Comparison of ENCODE assay signal across 25 cellular contexts in genomic region chr20:38573381-38573780, GRCh38. TPM values are rescaled to one million over a fixed set of nuclear protein-coding genes. Genes with fewer than 3 reads are reported as not detected.
"Had no signal": no experiment of that assay in that cellular context is flagged by ENCODE, and none has a peak within 500 bp of the region (broad histone marks: within the 10 kb centered on the region; RNA-seq: fewer than 3 reads in every experiment).

No MANE protein-coding gene starts in this region.

- H3K9me3 ChIP-seq: body of pancreas, esophagus squamous epithelium, heart right ventricle, pancreas, stomach, thoracic aorta had no signal

- H3K27ac ChIP-seq: body of pancreas, esophagus squamous epithelium, heart right ventricle, pancreas, stomach, thoracic aorta had no signal

- ATAC-seq: activated naive CD4-positive, alpha-beta T cell treated with anti-CD3 and anti-CD28 coated beads, Interleukin-2, amount 50 U/mL, for 72 hours; activated T-cell treated with anti-CD3 and anti-CD28 coated beads, Interleukin-2, amount 50 U/mL, for 4 hours; body of pancreas; naive thymus-derived CD4-positive, alpha-beta T cell; pancreas; WTC11 had no signal

- H3K27me3 ChIP-seq: body of pancreas, esophagus squamous epithelium, heart right ventricle, pancreas, stomach had no signal

- H3K4me2 ChIP-seq: smooth muscle cell had no signal

- H3K4me3 ChIP-seq: body of pancreas, esophagus squamous epithelium, heart right ventricle, lung, pancreas, smooth muscle cell, stomach, thoracic aorta had no signal

- H3K4me1 ChIP-seq: body of pancreas, esophagus squamous epithelium, heart right ventricle, pancreas, stomach had no signal

- DNase-seq: activated CD4-positive, alpha-beta memory T cell treated with anti-CD3 and anti-CD28 coated beads, Interleukin-2, amount 10 ng/mL, durations not matched to agents 7 days and 5 days; activated CD4-positive, alpha-beta T cell treated with anti-CD3 and anti-CD28 coated beads for 4 hours; activated effector memory CD4-positive, alpha-beta T cell treated with anti-CD3 and anti-CD28 coated beads, Interleukin-2, amount 50 U/mL, for 16 hours; activated T-cell treated with anti-CD3 and anti-CD28 coated beads, Interleukin-2, amount 50 U/mL, for 4 hours; body of pancreas; cortex of kidney; effector CD4-positive, alpha-beta T cell; esophagus squamous epithelium; foreskin melanocyte; heart right ventricle; left cardiac atrium; midbrain; naive thymus-derived CD4-positive, alpha-beta T cell; pancreas; retina; stimulated activated CD4-positive, alpha-beta T cell treated with anti-CD3 and anti-CD28 coated beads, Interleukin-4, amount 100 ng/mL, for 4 hours; stimulated activated CD8-positive, alpha-beta memory T cell treated with anti-CD3 and anti-CD28 coated beads, Interleukin-4, amount 100 ng/mL, for 48 hours; stomach; T-helper 2 cell had no signal

RNA-seq across cellular contexts. Expression of gene ADIG, which starts 7.6 kb away (rescaled TPM):
- total RNA-seq: activated CD4-positive, alpha-beta memory T cell treated with anti-CD3 and anti-CD28 coated beads, Interleukin-2, amount 10 ng/mL, durations not matched to agents 7 days and 5 days; activated naive CD4-positive, alpha-beta T cell treated with anti-CD3 and anti-CD28 coated beads, Interleukin-2, amount 50 U/mL, for 72 hours; activated T-cell treated with anti-CD3 and anti-CD28 coated beads, Interleukin-2, amount 50 U/mL, for 4 hours; body of pancreas; esophagus squamous epithelium; left cardiac atrium; lung; pancreas; smooth muscle cell; stomach; thoracic aorta; urinary bladder; WTC11 had no signal
- polyA plus RNA-seq: heart right ventricle; lung; naive thymus-derived CD4-positive, alpha-beta T cell; pancreas; smooth muscle cell; stomach; urinary bladder had no signal

RNA-seq across cellular contexts. Expression of gene ARHGAP40, which starts 28.2 kb away (rescaled TPM):
- total RNA-seq: activated CD4-positive, alpha-beta memory T cell treated with anti-CD3 and anti-CD28 coated beads, Interleukin-2, amount 10 ng/mL, durations not matched to agents 7 days and 5 days; activated naive CD4-positive, alpha-beta T cell treated with anti-CD3 and anti-CD28 coated beads, Interleukin-2, amount 50 U/mL, for 72 hours; activated T-cell treated with anti-CD3 and anti-CD28 coated beads, Interleukin-2, amount 50 U/mL, for 4 hours; body of pancreas; heart right ventricle; left cardiac atrium; naive thymus-derived CD4-positive, alpha-beta T cell; thoracic aorta had no signal
- polyA plus RNA-seq: heart right ventricle; naive thymus-derived CD4-positive, alpha-beta T cell; smooth muscle cell had no signal
